Comparison of ENCODE assay signal across 14 cellular contexts in genomic region chrX:7083021-7083420, GRCh38.
A peak's percentile ranks its signal among the peaks of the same experiment; 100 is the strongest.
DNase-seq lines count a peak whose midpoint lies in the region; ATAC-seq and TF ChIP-seq lines count a peak whose summit lies in the region.
"Had no signal": no experiment of that assay in that cellular context is flagged by ENCODE, and none has a peak within 500 bp of the region (broad histone marks: within the 10 kb centered on the region; RNA-seq: fewer than 3 reads in every experiment).

No MANE protein-coding gene starts in this region.

- H3K27ac Mint-ChIP-seq in activated T-cell treated with anti-CD3 and anti-CD28 coated beads, Interleukin-2, amount 50 U/mL, for 24 hours, result peak overlapping the region; percentile 94
- peak overlapping the region; percentile 90 for H3K27ac Mint-ChIP-seq in activated naive CD8-positive, alpha-beta T cell treated with anti-CD3 and anti-CD28 coated beads, Interleukin-2, amount 10 ng/mL, durations not matched to agents 7 days and 5 days

- H3K4me1 Mint-ChIP-seq in activated T-cell treated with anti-CD3 and anti-CD28 coated beads, Interleukin-2, amount 50 U/mL, for 24 hours (ENCODE audit: low read depth), result peaks cover 64% of the 10 kb centered on the region
- H3K4me1 Mint-ChIP-seq in activated naive CD8-positive, alpha-beta T cell treated with anti-CD3 and anti-CD28 coated beads, Interleukin-2, amount 10 ng/mL, durations not matched to agents 7 days and 5 days, result peaks cover 23% of the 10 kb centered on the region

- peaks cover 72% of the 10 kb centered on the region for H4K20me1 ChIP-seq in osteoblast (ENCODE audit: insufficient read depth, low read length)

- TF ChIP-seq CTCF in osteoblast (IDR thresholded peaks at IDR 0.05; ENCODE audit: extremely low read depth, low read depth, low read length), result no peak

- POLR2A ChIA-PET in activated naive CD8-positive, alpha-beta T cell treated with anti-CD3 and anti-CD28 coated beads, Interleukin-2, amount 10 ng/mL, durations not matched to agents 7 days and 5 days (lab: Charles Lee), result interaction anchor here (1.2 kb wide), 1 partner anchor 9 kb away, joined by 4 read pairs; no protein-coding TSS in a partner anchor

- DNase-seq in activated T-cell treated with anti-CD3 and anti-CD28 coated beads, Interleukin-2, amount 50 U/mL, for 24 hours, result no peak
- no peak for DNase-seq in activated T-cell treated with anti-CD3 and anti-CD28 coated beads, Interleukin-2, amount 50 U/mL, for 48 hours
- no peak for DNase-seq in activated naive CD8-positive, alpha-beta T cell treated with anti-CD3 and anti-CD28 coated beads, Interleukin-2, amount 10 ng/mL, durations not matched to agents 7 days and 5 days
- no peak for DNase-seq in osteoblast (ENCODE audit: insufficient read length, low spot score, missing footprints)
- no peak for DNase-seq in NCI-H510A treated with DMSO at 0.1 percent for 48 hours (lab: John Stamatoyannopoulos, UW)
- DNase-seq in NCI-H1092 (lab: John Stamatoyannopoulos, UW), result no peak
- DNase-seq in AML-193 (lab: John Stamatoyannopoulos, UW), result no peak
- DNase-seq: activated CD4-positive, alpha-beta T cell treated with anti-CD3 and anti-CD28 coated beads, Interleukin-2, amount 50 U/mL, for 4 hours; NCI-H1092 treated with DMSO at 0.1 percent for 48 hours; NCI-H226; upper lobe of right lung had no signal

- H3K4me2 ChIP-seq in osteoblast (ENCODE audit: insufficient read depth, low read length), result peak overlapping the region; percentile 84

- H3K27me3 Mint-ChIP-seq in activated T-cell treated with anti-CD3 and anti-CD28 coated beads, Interleukin-2, amount 50 U/mL, for 24 hours, result peaks cover 21% of the 10 kb centered on the region
- H3K27me3 Mint-ChIP-seq in activated naive CD8-positive, alpha-beta T cell treated with anti-CD3 and anti-CD28 coated beads, Interleukin-2, amount 10 ng/mL, durations not matched to agents 7 days and 5 days, result no peaks in the 10 kb centered on the region

- peak overlapping the region; percentile 26 for H3K4me3 Mint-ChIP-seq in activated T-cell treated with anti-CD3 and anti-CD28 coated beads, Interleukin-2, amount 50 U/mL, for 24 hours
- H3K4me3 Mint-ChIP-seq in activated naive CD8-positive, alpha-beta T cell treated with anti-CD3 and anti-CD28 coated beads, Interleukin-2, amount 10 ng/mL, durations not matched to agents 7 days and 5 days, result peak overlapping the region; percentile 65

- H3K9me3 ChIP-seq in KOPT-K1 (ENCODE audit: insufficient read depth, low read length, poor library complexity, severe bottlenecking) (no peaks in the 10 kb centered on the region), osteoblast (ENCODE audit: low read depth, low read length) (no peaks in the 10 kb centered on the region)
- H3K9me3 ChIP-seq: Peyer's patch, upper lobe of right lung had no signal

- no peak for ATAC-seq in activated naive CD8-positive, alpha-beta T cell treated with anti-CD3 and anti-CD28 coated beads, Interleukin-2, amount 10 ng/mL, durations not matched to agents 7 days and 5 days (ENCODE audit: low read depth)
- ATAC-seq: upper lobe of right lung had no signal

- H2AFZ ChIP-seq in osteoblast (ENCODE audit: low read length), result no peak overlapping the region

- H3K36me3 ChIP-seq in KOPT-K1 (ENCODE audit: insufficient read depth, low read length), result no peaks in the 10 kb centered on the region; the same call in 1 of the 2 replicates
- H3K36me3 ChIP-seq in osteoblast (ENCODE audit: insufficient read depth, low read length), result no peaks in the 10 kb centered on the region
- H3K36me3 ChIP-seq: Peyer's patch, upper lobe of right lung had no signal

- peak overlapping the region; percentile 98 for H3K27ac ChIP-seq in KOPT-K1 (ENCODE audit: low read depth, low read length, poor library complexity, severe bottlenecking)
- no peak overlapping the region for H3K27ac ChIP-seq in osteoblast (ENCODE audit: low read depth, low read length)
- H3K27ac ChIP-seq: upper lobe of right lung had no signal

- no peaks in the 10 kb centered on the region for H3K27me3 ChIP-seq in osteoblast (ENCODE audit: insufficient read depth, low read length)
- H3K27me3 ChIP-seq: Peyer's patch, upper lobe of right lung had no signal

- H3K4me1 ChIP-seq in osteoblast (ENCODE audit: insufficient read depth, low read length), result peaks cover 17% of the 10 kb centered on the region
- H3K4me1 ChIP-seq: upper lobe of right lung had no signal

- H3K79me2 ChIP-seq in osteoblast (ENCODE audit: insufficient read depth, low read length), result no peaks in the 10 kb centered on the region

- no peaks in the 10 kb centered on the region for H3K9me3 Mint-ChIP-seq in activated T-cell treated with anti-CD3 and anti-CD28 coated beads, Interleukin-2, amount 50 U/mL, for 24 hours
- H3K9me3 Mint-ChIP-seq in activated naive CD8-positive, alpha-beta T cell treated with anti-CD3 and anti-CD28 coated beads, Interleukin-2, amount 10 ng/mL, durations not matched to agents 7 days and 5 days, result no peaks in the 10 kb centered on the region

- peaks cover 27% of the 10 kb centered on the region for H3K36me3 Mint-ChIP-seq in activated T-cell treated with anti-CD3 and anti-CD28 coated beads, Interleukin-2, amount 50 U/mL, for 24 hours (ENCODE audit: low read depth)
- peaks cover 8% of the 10 kb centered on the region for H3K36me3 Mint-ChIP-seq in activated naive CD8-positive, alpha-beta T cell treated with anti-CD3 and anti-CD28 coated beads, Interleukin-2, amount 10 ng/mL, durations not matched to agents 7 days and 5 days

- H3K4me3 ChIP-seq in osteoblast (ENCODE audit: insufficient read depth, low read length), result no peak overlapping the region
- H3K4me3 ChIP-seq: lung, Peyer's patch, upper lobe of right lung had no signal
